In the genomic region with DNA sequence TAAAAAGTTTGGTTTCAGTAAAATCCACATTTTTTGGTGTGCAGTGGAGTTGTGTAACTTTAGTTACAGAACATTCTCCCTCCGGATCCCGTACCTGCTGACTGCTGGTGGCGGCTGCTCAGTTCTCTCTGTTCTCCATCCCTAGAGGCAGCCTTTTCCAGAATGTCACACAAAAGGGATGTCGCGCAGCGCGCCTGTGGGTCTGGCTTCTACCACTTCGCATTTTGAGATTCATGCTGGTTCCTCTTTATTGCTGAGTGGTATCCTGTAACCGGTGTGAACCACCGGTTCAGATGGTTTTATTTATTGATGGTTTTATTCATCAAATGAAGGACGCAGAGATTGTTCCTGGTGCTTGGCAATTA, we compare ENCODE assay signal across 6 cellular contexts. TPM values are rescaled to one million over a fixed set of nuclear protein-coding genes. Genes with fewer than 3 reads are reported as not detected.
DNase-seq lines count a peak whose midpoint lies in the region; ATAC-seq and TF ChIP-seq lines count a peak whose summit lies in the region.

No MANE protein-coding gene starts in this region.

- H3K36me3 ChIP-seq in iPS-18a (ENCODE audit: control insufficient read depth, low read depth, low read length): no peaks in the 10 kb centered on the region

- H3K4me1 Mint-ChIP-seq in CD4-positive, alpha-beta T cell (ENCODE audit: low read depth): peaks cover 25% of the 10 kb centered on the region

- no peaks in the 10 kb centered on the region for H3K9me3 Mint-ChIP-seq in CD4-positive, alpha-beta T cell

- intact Hi-C loops in CD4-positive, alpha-beta T cell (cut with DNase I, micrococcal nuclease): loop anchor here (1.0 to 2.0 kb wide), 6 partner anchors 16 to 261 kb away; a partner anchor contains a TSS

- CTCF ChIA-PET in CD4-positive, alpha-beta T cell (lab: Charles Lee): no interaction called here

- H3K9ac ChIP-seq in iPS-18a (ENCODE audit: low read length): peak overlapping the region; percentile 71

- H3K9me3 ChIP-seq in CD4-positive, alpha-beta T cell (ENCODE audit: control insufficient read depth, low read length): no peaks in the 10 kb centered on the region
- no peaks in the 10 kb centered on the region for H3K9me3 ChIP-seq in iPS-18a (ENCODE audit: control insufficient read depth, low read depth, low read length)

- H3K36me3 Mint-ChIP-seq in CD4-positive, alpha-beta T cell (ENCODE audit: low read depth): peaks cover 10% of the 10 kb centered on the region

- peaks cover 5% of the 10 kb centered on the region for H3K4me1 ChIP-seq in iPS-18a (ENCODE audit: control insufficient read depth, low read depth, low read length)

- TF ChIP-seq CTCF in CD4-positive, alpha-beta T cell (IDR thresholded peaks at IDR 0.05): no peak

- H3K4me3 Mint-ChIP-seq in CD4-positive, alpha-beta T cell: peak overlapping the region; percentile 83

- peak overlapping the region; percentile 60 for H3K4me3 ChIP-seq in iPS-18a (ENCODE audit: low read length)

- H3K27me3 ChIP-seq in CD4-positive, alpha-beta T cell (ENCODE audit: control insufficient read depth, insufficient read depth, low read length): no peaks in the 10 kb centered on the region
- H3K27me3 ChIP-seq in iPS-18a (ENCODE audit: control insufficient read depth, insufficient read depth, low read length): no peaks in the 10 kb centered on the region

- H3K27me3 Mint-ChIP-seq in CD4-positive, alpha-beta T cell: no peaks in the 10 kb centered on the region

- H3K27ac ChIP-seq in CD4-positive, alpha-beta T cell (ENCODE audit: low read depth, low read length): no peak overlapping the region
- H3K27ac ChIP-seq in iPS-18a (ENCODE audit: low read length): no peak overlapping the region

- POLR2A ChIA-PET in CD4-positive, alpha-beta T cell (lab: Charles Lee): no interaction called here

- DNase-seq in CD4-positive, alpha-beta T cell: no peak
- DNase-seq in NCI-H774 (lab: John Stamatoyannopoulos, UW) (peak; percentile 63), middle frontal gyrus (ENCODE audit: extremely low spot score, low spot score) (no peak)

- no peak overlapping the region for H3K27ac Mint-ChIP-seq in CD4-positive, alpha-beta T cell

- no peak for ATAC-seq in CD4-positive, alpha-beta T cell (ENCODE audit: poor library complexity)
- ATAC-seq in GM21619 (IDR thresholded peaks at IDR 0.05; ENCODE audit: unreplicated experiment) (no peak), HG03095 (IDR thresholded peaks at IDR 0.05; ENCODE audit: unreplicated experiment) (no peak)

RNA-seq across cellular contexts. Expression of a gene that starts 1.0 kb away (rescaled TPM):
- total RNA-seq in CD4-positive, alpha-beta T cell: 10 to 100 TPM; 11.2 to 12.3 TPM

RNA-seq across cellular contexts. Expression of a gene that starts 15.1 kb away (rescaled TPM):
- 10 to 100 TPM; 68.2 to 74.4 TPM for total RNA-seq in CD4-positive, alpha-beta T cell

RNA-seq across cellular contexts. Expression of a gene that starts 15.4 kb away (rescaled TPM):
- 10 to 100 TPM; 34.6 to 38.6 TPM for total RNA-seq in CD4-positive, alpha-beta T cell

RNA-seq across cellular contexts. Expression of a gene that starts 57.7 kb away (rescaled TPM):
- under 1 TPM; 0.25 to 0.82 TPM for total RNA-seq in CD4-positive, alpha-beta T cell

RNA-seq across cellular contexts. Expression of a gene that starts 58.4 kb away (rescaled TPM):
- not detected for total RNA-seq in CD4-positive, alpha-beta T cell
